Comparison of ENCODE assay signal across 8 cellular contexts in the genomic region with DNA sequence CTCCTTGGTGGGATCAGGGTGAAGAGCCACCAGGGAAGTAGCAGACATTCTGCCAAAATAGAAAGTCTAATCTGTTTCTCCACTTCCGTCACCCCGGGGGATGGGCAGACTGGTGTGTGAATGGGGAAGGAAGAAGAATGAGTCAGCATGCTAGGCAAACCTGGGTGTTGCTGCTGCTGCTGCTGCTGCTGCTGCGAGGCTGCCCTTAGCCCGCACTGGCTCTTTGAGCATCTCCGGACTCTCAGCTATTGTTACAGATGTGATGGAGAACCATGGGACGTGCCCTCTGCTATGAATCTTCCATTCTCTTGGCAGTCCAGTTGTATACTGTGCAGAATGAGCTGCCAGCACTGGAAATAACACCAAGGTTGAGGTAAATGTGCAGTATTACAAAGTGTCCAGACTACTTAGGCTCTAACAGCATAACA.
DNase-seq lines count a peak whose midpoint lies in the region; ATAC-seq lines count a peak whose summit lies in the region.

No MANE protein-coding gene starts in this region.

- H3K4me3 Mint-ChIP-seq in T-helper 1 cell treated with Interleukin-12 subunit alpha and Interleukin-12 subunit beta and Interleukin-4 antibody, amounts not matched to agents 30 μg/mL and 1 μg/mL, for 36 hours: peak overlapping the region; percentile 49

- H3K27ac Mint-ChIP-seq in T-helper 1 cell treated with Interleukin-12 subunit alpha and Interleukin-12 subunit beta and Interleukin-4 antibody, amounts not matched to agents 30 μg/mL and 1 μg/mL, for 36 hours: peak overlapping the region; percentile 28

- ATAC-seq in GM19351 (IDR thresholded peaks at IDR 0.05; ENCODE audit: unreplicated experiment) (peak; percentile 97), HG03442 (IDR thresholded peaks at IDR 0.05; ENCODE audit: unreplicated experiment) (peak; percentile 99)

- H3K4me1 Mint-ChIP-seq in T-helper 1 cell treated with Interleukin-12 subunit alpha and Interleukin-12 subunit beta and Interleukin-4 antibody, amounts not matched to agents 30 μg/mL and 1 μg/mL, for 36 hours (ENCODE audit: low read depth): peaks cover 35% of the 10 kb centered on the region

- H3K9me3 Mint-ChIP-seq in T-helper 1 cell treated with Interleukin-12 subunit alpha and Interleukin-12 subunit beta and Interleukin-4 antibody, amounts not matched to agents 30 μg/mL and 1 μg/mL, for 36 hours: peaks cover 4% of the 10 kb centered on the region

- peaks cover 10% of the 10 kb centered on the region for H3K36me3 Mint-ChIP-seq in T-helper 1 cell treated with Interleukin-12 subunit alpha and Interleukin-12 subunit beta and Interleukin-4 antibody, amounts not matched to agents 30 μg/mL and 1 μg/mL, for 36 hours (ENCODE audit: low read depth)

- peaks cover 7% of the 10 kb centered on the region for H3K27me3 Mint-ChIP-seq in T-helper 1 cell treated with Interleukin-12 subunit alpha and Interleukin-12 subunit beta and Interleukin-4 antibody, amounts not matched to agents 30 μg/mL and 1 μg/mL, for 36 hours (ENCODE audit: low read depth)

- DNase-seq in COLO829 (ENCODE audit: low spot score) (peak; percentile 6), iPS-NIHi7 (ENCODE audit: extremely low spot score) (peak; percentile 69), NCI-H526 (lab: John Stamatoyannopoulos, UW) (no peak)
- DNase-seq in activated naive CD8-positive, alpha-beta T cell treated with anti-CD3 and anti-CD28 coated beads, Interleukin-2, amount 50 U/mL, for 16 hours (ENCODE audit: low read depth, low spot score): peak; percentile 2
- DNase-seq in stimulated activated CD4-positive, alpha-beta T cell treated with anti-CD3 and anti-CD28 coated beads, Interleukin-4, amount 100 ng/mL, for 24 hours: peak; percentile 68

Comparison
In these comparisons a context has a peak if more than half of its experiments do, and no peak if none do; other contexts are left out.
1. DNase-seq: peak in COLO829 (single experiment), activated naive CD8-positive, alpha-beta T cell treated with anti-CD3 and anti-CD28 coated beads, Interleukin-2, amount 50 U/mL, for 16 hours (single experiment), iPS-NIHi7 (single experiment) and stimulated activated CD4-positive, alpha-beta T cell treated with anti-CD3 and anti-CD28 coated beads, Interleukin-4, amount 100 ng/mL, for 24 hours (single experiment); none in NCI-H526 (0 of 2).